16 cellular contexts compared by ENCODE assay signal in the genomic region with DNA sequence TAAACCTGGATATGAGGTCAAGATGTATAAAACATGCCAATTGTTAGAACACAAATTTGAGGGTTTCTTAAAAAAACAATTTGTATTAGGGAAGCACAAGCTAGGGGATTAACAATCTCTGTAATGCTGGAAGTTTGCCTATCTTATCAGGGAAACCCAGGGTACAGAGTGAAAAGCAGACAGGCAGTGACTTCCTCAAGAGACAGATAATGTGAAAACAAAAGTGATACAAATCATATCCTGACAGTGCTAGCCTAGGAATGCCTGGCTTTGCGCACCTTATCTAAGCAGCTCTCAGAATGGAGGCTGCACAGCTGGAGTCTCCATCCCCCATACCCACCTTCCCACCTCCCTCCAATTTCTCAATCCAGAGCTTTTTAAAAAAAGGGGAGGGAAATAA.
"Had no signal": no experiment of that assay in that cellular context is flagged by ENCODE, and none has a peak within 500 bp of the region (broad histone marks: within the 10 kb centered on the region; RNA-seq: fewer than 3 reads in every experiment).

No MANE protein-coding gene starts in this region.

- H3K27me3 ChIP-seq: adrenal gland, gastrocnemius medialis, heart left ventricle, tibial artery, uterus had no signal

- H3K9me3 ChIP-seq: adrenal gland, gastrocnemius medialis, heart left ventricle, tibial artery, uterus had no signal

- H3K36me3 ChIP-seq: uterus had no signal

- H3K4me3 ChIP-seq: adrenal gland, coronary artery, gastrocnemius medialis, heart left ventricle, tibial artery, uterus had no signal

- DNase-seq: activated CD4-positive, alpha-beta memory T cell treated with anti-CD3 and anti-CD28 coated beads, Interleukin-2, amount 10 ng/mL, durations not matched to agents 7 days and 5 days; activated CD4-positive, alpha-beta T cell treated with anti-CD3 and anti-CD28 coated beads for 4 hours; activated effector memory CD4-positive, alpha-beta T cell treated with Interleukin-2 at 50 U/mL for 16 hours; activated T-cell treated with anti-CD3 and anti-CD28 coated beads, Interleukin-2, amount 50 U/mL, for 24 hours; central memory CD4-positive, alpha-beta T cell; effector CD4-positive, alpha-beta T cell; gastrocnemius medialis; heart left ventricle; left colon; natural killer cell; T-helper 9 cell; tibial artery; uterus had no signal

- ATAC-seq: gastrocnemius medialis; heart left ventricle; left colon; natural killer cell; stimulated activated memory B cell treated with anti-CD40 and anti-IgM and Interleukin-4, amounts not matched to agents 10 μg/mL and 1 μg/mL and 100 μg/mL, for 72 hours had no signal

- H3K4me1 ChIP-seq: gastrocnemius medialis, heart left ventricle, tibial artery, uterus had no signal

- H3K27ac ChIP-seq: adrenal gland, coronary artery, gastrocnemius medialis, heart left ventricle, tibial artery, uterus had no signal
